ENCODE assay signal across 8 cellular contexts in the genomic region with DNA sequence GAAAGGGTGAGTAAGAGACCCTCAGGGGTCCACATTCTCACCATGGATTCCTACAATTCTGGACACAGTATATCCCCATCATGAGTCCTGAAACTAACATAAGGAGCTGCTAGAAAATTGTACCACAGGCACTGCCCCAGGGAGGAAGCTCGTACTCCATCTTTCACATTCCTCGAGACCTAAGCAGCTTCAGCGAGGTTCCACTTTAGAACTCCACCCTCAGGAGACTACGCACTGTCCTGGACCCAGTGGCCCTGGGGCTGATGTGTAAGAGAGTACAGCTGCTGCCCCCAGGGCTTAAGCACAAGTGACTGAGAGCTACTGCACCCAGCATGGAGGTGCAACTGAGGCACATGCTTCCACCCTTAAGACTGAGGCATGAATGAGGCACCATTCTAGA.
"Had no signal": no experiment of that assay in that cellular context is flagged by ENCODE, and none has a peak within 500 bp of the region (broad histone marks: within the 10 kb centered on the region; RNA-seq: fewer than 3 reads in every experiment).

No MANE protein-coding gene starts in this region.

- FAIRE-seq: G401.6, GM12878, GM12891, GM12892, GM18507, GM19239 had no signal

- DNase-seq: GDM1, GF-D8 had no signal

- H3K4me3 ChIP-seq: GM12878 had no signal

- ATAC-seq: GM12878 had no signal
